Comparison of ENCODE assay signal across 1 cellular context in the genomic region with DNA sequence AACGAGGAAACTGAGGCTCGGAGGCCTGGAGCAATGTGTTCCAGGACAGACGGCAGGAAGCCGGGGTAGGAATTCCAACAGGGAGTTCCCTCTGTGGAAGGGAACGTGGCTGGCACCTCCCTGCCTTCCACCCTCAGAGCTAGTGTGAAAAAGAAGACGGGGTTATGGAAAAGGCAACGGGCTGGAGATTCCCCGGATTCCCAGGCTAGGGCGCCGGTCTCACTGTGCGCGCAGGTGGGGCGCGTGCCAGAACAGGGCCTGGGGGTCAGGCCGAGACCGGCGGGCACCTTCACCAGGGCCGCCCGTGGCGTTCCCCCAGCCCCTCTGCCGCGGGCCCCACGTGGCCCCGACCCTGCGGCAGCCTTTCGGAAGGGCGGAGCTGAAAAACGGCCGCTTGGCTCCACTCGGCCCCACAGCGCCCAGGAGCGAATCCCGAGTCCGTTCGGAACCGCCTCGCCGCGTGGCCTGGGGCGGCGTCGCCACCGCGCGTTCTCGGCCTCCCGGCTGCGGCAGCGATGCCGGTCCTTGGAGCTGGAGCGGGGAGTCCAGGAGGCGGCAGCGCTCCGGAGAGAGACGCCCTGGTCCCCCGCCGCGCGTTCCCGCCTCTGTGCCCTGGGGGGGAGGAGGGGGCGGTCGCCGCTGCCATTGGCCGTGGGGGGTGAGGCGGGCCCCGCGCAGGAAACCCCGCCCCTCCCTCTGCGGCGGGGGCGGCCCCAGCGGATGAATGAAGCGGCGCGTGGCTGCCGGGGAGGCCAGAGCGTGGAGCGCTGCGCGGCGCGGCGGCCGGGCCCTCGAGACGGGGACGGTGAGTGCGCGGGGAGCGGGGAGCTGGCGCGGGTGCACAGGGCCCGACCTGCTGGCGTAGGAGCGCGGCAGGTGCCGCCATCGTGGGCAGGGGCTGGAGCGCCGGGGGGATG.
TF ChIP-seq lines count a peak whose summit lies in the region.

A gene with protein sequence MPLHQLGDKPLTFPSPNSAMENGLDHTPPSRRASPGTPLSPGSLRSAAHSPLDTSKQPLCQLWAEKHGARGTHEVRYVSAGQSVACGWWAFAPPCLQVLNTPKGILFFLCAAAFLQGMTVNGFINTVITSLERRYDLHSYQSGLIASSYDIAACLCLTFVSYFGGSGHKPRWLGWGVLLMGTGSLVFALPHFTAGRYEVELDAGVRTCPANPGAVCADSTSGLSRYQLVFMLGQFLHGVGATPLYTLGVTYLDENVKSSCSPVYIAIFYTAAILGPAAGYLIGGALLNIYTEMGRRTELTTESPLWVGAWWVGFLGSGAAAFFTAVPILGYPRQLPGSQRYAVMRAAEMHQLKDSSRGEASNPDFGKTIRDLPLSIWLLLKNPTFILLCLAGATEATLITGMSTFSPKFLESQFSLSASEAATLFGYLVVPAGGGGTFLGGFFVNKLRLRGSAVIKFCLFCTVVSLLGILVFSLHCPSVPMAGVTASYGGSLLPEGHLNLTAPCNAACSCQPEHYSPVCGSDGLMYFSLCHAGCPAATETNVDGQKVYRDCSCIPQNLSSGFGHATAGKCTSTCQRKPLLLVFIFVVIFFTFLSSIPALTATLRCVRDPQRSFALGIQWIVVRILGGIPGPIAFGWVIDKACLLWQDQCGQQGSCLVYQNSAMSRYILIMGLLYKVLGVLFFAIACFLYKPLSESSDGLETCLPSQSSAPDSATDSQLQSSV (plus strand): TSS at position 755 of the 917 bp plus-strand sequence. CDS start 13,952 bp downstream, outside the sequence.

TF ChIP-seq in HepG2, 621 proteins besides CTCF, POLR2A, EP300 and RAD21 (continued from another document and continues in another):
- TF ChIP-seq, protein P1, sequence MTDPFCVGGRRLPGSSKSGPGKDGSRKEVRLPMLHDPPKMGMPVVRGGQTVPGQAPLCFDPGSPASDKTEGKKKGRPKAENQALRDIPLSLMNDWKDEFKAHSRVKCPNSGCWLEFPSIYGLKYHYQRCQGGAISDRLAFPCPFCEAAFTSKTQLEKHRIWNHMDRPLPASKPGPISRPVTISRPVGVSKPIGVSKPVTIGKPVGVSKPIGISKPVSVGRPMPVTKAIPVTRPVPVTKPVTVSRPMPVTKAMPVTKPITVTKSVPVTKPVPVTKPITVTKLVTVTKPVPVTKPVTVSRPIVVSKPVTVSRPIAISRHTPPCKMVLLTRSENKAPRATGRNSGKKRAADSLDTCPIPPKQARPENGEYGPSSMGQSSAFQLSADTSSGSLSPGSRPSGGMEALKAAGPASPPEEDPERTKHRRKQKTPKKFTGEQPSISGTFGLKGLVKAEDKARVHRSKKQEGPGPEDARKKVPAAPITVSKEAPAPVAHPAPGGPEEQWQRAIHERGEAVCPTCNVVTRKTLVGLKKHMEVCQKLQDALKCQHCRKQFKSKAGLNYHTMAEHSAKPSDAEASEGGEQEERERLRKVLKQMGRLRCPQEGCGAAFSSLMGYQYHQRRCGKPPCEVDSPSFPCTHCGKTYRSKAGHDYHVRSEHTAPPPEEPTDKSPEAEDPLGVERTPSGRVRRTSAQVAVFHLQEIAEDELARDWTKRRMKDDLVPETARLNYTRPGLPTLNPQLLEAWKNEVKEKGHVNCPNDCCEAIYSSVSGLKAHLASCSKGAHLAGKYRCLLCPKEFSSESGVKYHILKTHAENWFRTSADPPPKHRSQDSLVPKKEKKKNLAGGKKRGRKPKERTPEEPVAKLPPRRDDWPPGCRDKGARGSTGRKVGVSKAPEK (CRISPR knock-in tag; IDR thresholded peaks at IDR 0.05; ENCODE audit: borderline replicate concordance) = no peak
- no peak for TF ChIP-seq SETDB1 (CRISPR knock-in tag; IDR thresholded peaks at IDR 0.05; ENCODE audit: borderline replicate concordance)
- peak; percentile 89 for TF ChIP-seq REL (CRISPR knock-in tag; conservative IDR thresholded peaks at IDR 0.05)
- TF ChIP-seq, protein P2, sequence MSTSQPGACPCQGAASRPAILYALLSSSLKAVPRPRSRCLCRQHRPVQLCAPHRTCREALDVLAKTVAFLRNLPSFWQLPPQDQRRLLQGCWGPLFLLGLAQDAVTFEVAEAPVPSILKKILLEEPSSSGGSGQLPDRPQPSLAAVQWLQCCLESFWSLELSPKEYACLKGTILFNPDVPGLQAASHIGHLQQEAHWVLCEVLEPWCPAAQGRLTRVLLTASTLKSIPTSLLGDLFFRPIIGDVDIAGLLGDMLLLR (CRISPR knock-in tag; IDR thresholded peaks at IDR 0.05) = peak; percentile 83
- TF ChIP-seq, protein P3, sequence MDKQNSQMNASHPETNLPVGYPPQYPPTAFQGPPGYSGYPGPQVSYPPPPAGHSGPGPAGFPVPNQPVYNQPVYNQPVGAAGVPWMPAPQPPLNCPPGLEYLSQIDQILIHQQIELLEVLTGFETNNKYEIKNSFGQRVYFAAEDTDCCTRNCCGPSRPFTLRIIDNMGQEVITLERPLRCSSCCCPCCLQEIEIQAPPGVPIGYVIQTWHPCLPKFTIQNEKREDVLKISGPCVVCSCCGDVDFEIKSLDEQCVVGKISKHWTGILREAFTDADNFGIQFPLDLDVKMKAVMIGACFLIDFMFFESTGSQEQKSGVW (CRISPR knock-in tag; IDR thresholded peaks at IDR 0.05; ENCODE audit: borderline replicate concordance) = no peak
- TF ChIP-seq ZSCAN21 (CRISPR knock-in tag; IDR thresholded peaks at IDR 0.05; ENCODE audit: borderline replicate concordance) = peak; percentile 83; the same call in 1 of the 2 replicates
- TF ChIP-seq ZNF713 (CRISPR knock-in tag; IDR thresholded peaks at IDR 0.05) = no peak; the same call in 1 of the 2 replicates
- peak; percentile 54 for TF ChIP-seq ZBED4 (CRISPR knock-in tag; IDR thresholded peaks at IDR 0.05; ENCODE audit: borderline replicate concordance)
- peak; percentile 84; the same call in 1 of the 2 replicates for TF ChIP-seq DMTF1 (CRISPR knock-in tag; IDR thresholded peaks at IDR 0.05)
- TF ChIP-seq ZBTB49 (CRISPR knock-in tag; IDR thresholded peaks at IDR 0.05; ENCODE audit: borderline replicate concordance) = no peak; the same call in 1 of the 2 replicates
- no peak for TF ChIP-seq SMARCC2 (IDR thresholded peaks at IDR 0.05)
- TF ChIP-seq, protein P4, sequence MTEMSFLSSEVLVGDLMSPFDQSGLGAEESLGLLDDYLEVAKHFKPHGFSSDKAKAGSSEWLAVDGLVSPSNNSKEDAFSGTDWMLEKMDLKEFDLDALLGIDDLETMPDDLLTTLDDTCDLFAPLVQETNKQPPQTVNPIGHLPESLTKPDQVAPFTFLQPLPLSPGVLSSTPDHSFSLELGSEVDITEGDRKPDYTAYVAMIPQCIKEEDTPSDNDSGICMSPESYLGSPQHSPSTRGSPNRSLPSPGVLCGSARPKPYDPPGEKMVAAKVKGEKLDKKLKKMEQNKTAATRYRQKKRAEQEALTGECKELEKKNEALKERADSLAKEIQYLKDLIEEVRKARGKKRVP (CRISPR knock-in tag; IDR thresholded peaks at IDR 0.05) = 0 out of 4 replicates have a peak, but pooled peaks of 1 of the 2 experiments have one; percentile 51
- TF ChIP-seq TOPORS (CRISPR knock-in tag; IDR thresholded peaks at IDR 0.05) = peak; percentile 57; the same call in 1 of the 2 replicates
- TF ChIP-seq KMT2A (CRISPR knock-in tag; IDR thresholded peaks at IDR 0.05) = peak; percentile 69; the same call in 1 of the 2 replicates
- TF ChIP-seq ZNF674 (CRISPR knock-in tag; IDR thresholded peaks at IDR 0.05; ENCODE audit: low read depth) = no peak
- TF ChIP-seq MLX (CRISPR knock-in tag; IDR thresholded peaks at IDR 0.05) = peak; percentile 28
- TF ChIP-seq, protein P5, sequence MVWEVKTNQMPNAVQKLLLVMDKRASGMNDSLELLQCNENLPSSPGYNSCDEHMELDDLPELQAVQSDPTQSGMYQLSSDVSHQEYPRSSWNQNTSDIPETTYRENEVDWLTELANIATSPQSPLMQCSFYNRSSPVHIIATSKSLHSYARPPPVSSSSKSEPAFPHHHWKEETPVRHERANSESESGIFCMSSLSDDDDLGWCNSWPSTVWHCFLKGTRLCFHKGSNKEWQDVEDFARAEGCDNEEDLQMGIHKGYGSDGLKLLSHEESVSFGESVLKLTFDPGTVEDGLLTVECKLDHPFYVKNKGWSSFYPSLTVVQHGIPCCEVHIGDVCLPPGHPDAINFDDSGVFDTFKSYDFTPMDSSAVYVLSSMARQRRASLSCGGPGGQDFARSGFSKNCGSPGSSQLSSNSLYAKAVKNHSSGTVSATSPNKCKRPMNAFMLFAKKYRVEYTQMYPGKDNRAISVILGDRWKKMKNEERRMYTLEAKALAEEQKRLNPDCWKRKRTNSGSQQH (CRISPR knock-in tag; IDR thresholded peaks at IDR 0.05; ENCODE audit: low read depth) = peak; percentile 100
- peak; percentile 85; the same call in 1 of the 2 replicates for TF ChIP-seq CENPT (CRISPR knock-in tag; IDR thresholded peaks at IDR 0.05; ENCODE audit: low read depth)
- TF ChIP-seq ZNF224 (CRISPR knock-in tag; IDR thresholded peaks at IDR 0.05) = 0 out of 2 replicates have a peak, but pooled peaks have one; percentile 67
- TF ChIP-seq SMAD9 (CRISPR knock-in tag; IDR thresholded peaks at IDR 0.05) = no peak
- TF ChIP-seq MTERF4 (CRISPR knock-in tag; IDR thresholded peaks at IDR 0.05) = peak; percentile 56; the same call in 1 of the 2 replicates
- TF ChIP-seq MNT (IDR thresholded peaks at IDR 0.05) = no peak
- peak; percentile 70 for TF ChIP-seq MED1 (CRISPR knock-in tag; IDR thresholded peaks at IDR 0.05)
- no peak for TF ChIP-seq ZNF644 (CRISPR knock-in tag; IDR thresholded peaks at IDR 0.05; ENCODE audit: low read depth)
